ENCODE assay signal across 22 cellular contexts in the genomic region with DNA sequence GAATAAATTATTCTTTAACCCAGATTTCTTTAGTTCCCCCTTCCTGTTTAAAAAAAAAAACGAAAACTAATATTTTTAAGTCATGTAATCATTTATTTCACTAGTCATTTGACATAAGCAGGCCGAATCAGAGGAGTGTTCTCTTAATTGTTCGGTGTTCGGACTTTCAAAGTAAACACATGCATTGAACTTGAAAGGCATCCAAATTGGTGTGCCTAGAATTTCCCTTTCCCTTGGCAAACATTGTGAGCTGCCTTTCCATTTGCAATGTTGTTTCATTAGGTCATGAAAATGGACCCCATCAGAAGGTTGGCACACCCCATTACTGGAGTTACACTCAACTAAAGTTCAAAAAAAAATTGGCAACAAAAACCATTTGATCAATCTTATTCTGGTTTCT.
DNase-seq lines count a peak whose midpoint lies in the region; ATAC-seq, FAIRE-seq and TF ChIP-seq lines count a peak whose summit lies in the region.
"Had no signal": no experiment of that assay in that cellular context is flagged by ENCODE, and none has a peak within 500 bp of the region (broad histone marks: within the 10 kb centered on the region; RNA-seq: fewer than 3 reads in every experiment).

No MANE protein-coding gene starts in this region.

- no peak for TF ChIP-seq CTCF in right lobe of liver (IDR thresholded peaks at IDR 0.05)
- TF ChIP-seq CTCF in pancreas (IDR thresholded peaks at IDR 0.05) = no peak

- peak; percentile 30 for DNase-seq in DMS153 (lab: John Stamatoyannopoulos, UW)
- DNase-seq in DMS153 treated with DMSO at 0.1 percent for 48 hours (lab: John Stamatoyannopoulos, UW; ENCODE audit: unreplicated experiment) = no peak
- DNase-seq in dermis microvascular lymphatic vessel endothelial cell (ENCODE audit: low read depth in 2 of 2) = peak; percentile 45 to 51
- no peak for DNase-seq in right lobe of liver
- no peak for DNase-seq in pancreas
- no peak for DNase-seq in activated CD4-positive, alpha-beta T cell treated with anti-CD3 and anti-CD28 coated beads for 4 hours
- no peak for DNase-seq in stimulated activated naive CD4-positive, alpha-beta T cell (lab: John Stamatoyannopoulos, UW)
- DNase-seq: AML-193; CD4-positive, alpha-beta T cell; DMS53; DND-41; EL; GM23248; HFFc6 had no signal

- H3K4me3 ChIP-seq in right lobe of liver (no peak overlapping the region), pancreas (no peak overlapping the region)
- H3K4me3 ChIP-seq: A549, GM12878, GM23248, HAP-1 had no signal

- no peak overlapping the region for H3K27ac ChIP-seq in right lobe of liver
- no peak overlapping the region for H3K27ac ChIP-seq in pancreas
- H3K27ac ChIP-seq: 22Rv1, A549, C4-2B, GM23248 had no signal

- H3K27me3 ChIP-seq in right lobe of liver = no peaks in the 10 kb centered on the region
- no peaks in the 10 kb centered on the region for H3K27me3 ChIP-seq in pancreas

- ATAC-seq in right lobe of liver (peak; percentile 36 to 84 (median 72)), pancreas (peak in 3 of 4 donors; percentile 43 to 61 (median 49)), HG02938 (IDR thresholded peaks at IDR 0.05; ENCODE audit: unreplicated experiment) (no peak)
- ATAC-seq: A549, GM12878 had no signal

- WGBS in right lobe of liver (ENCODE audit: insufficient coverage, low coverage, low lambda C conversion rate, missing lambda C conversion rate) = 13% methylated on average over 4 of the region's 4 CpGs
- 5 to 13% methylated on average over 4 of the region's 4 CpGs for WGBS in pancreas, 2 donors

- intact Hi-C loops in right lobe of liver (cut with DNase I) (no loop called here), pancreas (cut with DNase I) (no loop called here)

- H3K36me3 ChIP-seq in right lobe of liver (no peaks in the 10 kb centered on the region), pancreas (no peaks in the 10 kb centered on the region)
- H3K36me3 ChIP-seq: HAP-1 had no signal

- no peak for FAIRE-seq in pancreas (lab: Jason Lieb, UNC)
- FAIRE-seq: A549, GM12878, GM19239, HTR-8/SVneo had no signal

- H3K9me3 ChIP-seq in right lobe of liver (no peaks in the 10 kb centered on the region), pancreas (no peaks in the 10 kb centered on the region)
- H3K9me3 ChIP-seq: HAP-1 had no signal

- no peak for TF ChIP-seq POLR2A in right lobe of liver (IDR thresholded peaks at IDR 0.05)

- H3K4me1 ChIP-seq in right lobe of liver (peaks cover 0 to 10% (median 0%) of the 10 kb centered on the region in 4 donors), pancreas (no peaks in the 10 kb centered on the region)
- H3K4me1 ChIP-seq: A549, HAP-1 had no signal

Comparison
In these comparisons a context has a peak if more than half of its experiments do, and no peak if none do; other contexts are left out.
1. DNase-seq: peak in DMS153 (single experiment) and dermis microvascular lymphatic vessel endothelial cell (2 of 2); none in DMS153 treated with DMSO at 0.1 percent for 48 hours (single experiment), right lobe of liver (0 of 3), pancreas (0 of 6), activated CD4-positive, alpha-beta T cell treated with anti-CD3 and anti-CD28 coated beads for 4 hours (0 of 2) and stimulated activated naive CD4-positive, alpha-beta T cell (0 of 6).